In genomic region chr1:109040627-109041613, GRCh38 we compare ENCODE assay signal across 8 cellular contexts. TPM values are rescaled to one million over a fixed set of nuclear protein-coding genes. Genes with fewer than 3 reads are reported as not detected.
DNase-seq lines count a peak whose midpoint lies in the region; ATAC-seq, FAIRE-seq and TF ChIP-seq lines count a peak whose summit lies in the region.

No MANE protein-coding gene starts in this region.

- no peaks in the 10 kb centered on the region for H3K27me3 Mint-ChIP-seq in chondrocyte (ENCODE audit: low read depth)

- H3K4me3 Mint-ChIP-seq in chondrocyte (ENCODE audit: unreplicated experiment) = peak overlapping the region; percentile 87

- H3K36me3 ChIP-seq in SK-N-MC (ENCODE audit: insufficient read depth, low read length) (no peaks in the 10 kb centered on the region), kidney epithelial cell (ENCODE audit: control insufficient read depth, insufficient read depth, low read length) (no peaks in the 10 kb centered on the region)

- H3K4me1 Mint-ChIP-seq in chondrocyte (ENCODE audit: low read depth) = peaks cover 15% of the 10 kb centered on the region

- DNase-seq in GM19238 (ENCODE audit: insufficient read length, low spot score) (peak; percentile 36), SK-N-MC (ENCODE audit: low read depth, low spot score) (no peak), chondrocyte (ENCODE audit: low spot score) (no peak), kidney epithelial cell (ENCODE audit: low read depth) (no peak), RCC 7860 (ENCODE audit: low spot score) (no peak)
- DNase-seq in stimulated activated CD4-positive, alpha-beta T cell treated with anti-CD3 and anti-CD28 coated beads, Interleukin-12 subunit alpha, Interleukin-12 subunit beta, amount 100 ng/mL, for 48 hours (ENCODE audit: low read depth in 2 of 3, low spot score in 1 of 3) = peak in 2 of 3 donors; percentile 7 to 8

- TF ChIP-seq CTCF in C4-2B (conservative IDR thresholded peaks at IDR 0.05) = no peak
- no peak for TF ChIP-seq CTCF in chondrocyte (IDR thresholded peaks at IDR 0.05)
- no peak for TF ChIP-seq CTCF in kidney epithelial cell (IDR thresholded peaks at IDR 0.05; ENCODE audit: insufficient read depth, low read length, poor library complexity, severe bottlenecking)

- peak overlapping the region; percentile 83 for H3K27ac ChIP-seq in C4-2B
- no peak overlapping the region; the same call in 1 of the 2 replicates for H3K27ac ChIP-seq in SK-N-MC

- no peaks in the 10 kb centered on the region for H3K36me3 Mint-ChIP-seq in chondrocyte (ENCODE audit: low read depth)

- peak overlapping the region; percentile 85 for H3K4me3 ChIP-seq in SK-N-MC
- peak overlapping the region; percentile 90 for H3K4me3 ChIP-seq in kidney epithelial cell (ENCODE audit: low read depth, low read length)

- peak overlapping the region; percentile 84 for H3K27ac Mint-ChIP-seq in chondrocyte (ENCODE audit: unreplicated experiment)

- no peaks in the 10 kb centered on the region for H3K27me3 ChIP-seq in kidney epithelial cell (ENCODE audit: control insufficient read depth, insufficient read depth, low read length)

- no peaks in the 10 kb centered on the region for H3K9me3 Mint-ChIP-seq in chondrocyte (ENCODE audit: low read depth)

- no peaks in the 10 kb centered on the region for H3K9me3 ChIP-seq in SK-N-MC (ENCODE audit: low read depth, low read length)

- peak overlapping the region; percentile 84 for H3K9ac ChIP-seq in SK-N-MC (ENCODE audit: insufficient read length)

- peak; percentile 27 for ATAC-seq in HG03280 (IDR thresholded peaks at IDR 0.05; ENCODE audit: unreplicated experiment)

- FAIRE-seq in RCC 7860 (lab: Jason Lieb, UNC) = no peak

RNA-seq across cellular contexts. Expression of gene WDR47, which starts 1.0 kb away (rescaled TPM):
- total RNA-seq in chondrocyte = 27.0 to 31.8 TPM (median 30.6 TPM) in 3 replicates
- total RNA-seq in kidney epithelial cell = 10.1 and 11.5 TPM in 2 replicates

RNA-seq across cellular contexts. Expression of gene TAF13, which starts 34.9 kb away (rescaled TPM):
- total RNA-seq in chondrocyte (82.9 to 101 TPM (median 87.8 TPM) in 3 replicates), kidney epithelial cell (41.4 and 55.0 TPM in 2 replicates)

RNA-seq across cellular contexts. Expression of gene TMEM167B, which starts 49.6 kb away (rescaled TPM):
- 37.2 to 40.3 TPM (median 38.4 TPM) in 3 replicates for total RNA-seq in chondrocyte
- total RNA-seq in kidney epithelial cell = 20.1 and 20.4 TPM in 2 replicates

Comparison
In these comparisons a context has a peak if more than half of its experiments do, and no peak if none do; other contexts are left out.
1. DNase-seq: peak in GM19238 (single experiment) and stimulated activated CD4-positive, alpha-beta T cell treated with anti-CD3 and anti-CD28 coated beads, Interleukin-12 subunit alpha, Interleukin-12 subunit beta, amount 100 ng/mL, for 48 hours (2 of 3); none in SK-N-MC (single experiment), chondrocyte (single experiment), kidney epithelial cell (single experiment) and RCC 7860 (single experiment).